ENCODE assay signal across 27 cellular contexts in genomic region chr4:53686521-53686920, GRCh38.
DNase-seq lines count a peak whose midpoint lies in the region; ATAC-seq and TF ChIP-seq lines count a peak whose summit lies in the region.
"Had no signal": no experiment of that assay in that cellular context is flagged by ENCODE, and none has a peak within 500 bp of the region (broad histone marks: within the 10 kb centered on the region; RNA-seq: fewer than 3 reads in every experiment).

No MANE protein-coding gene starts in this region.

- no peak for ATAC-seq in stimulated activated naive CD8-positive, alpha-beta T cell treated with anti-CD3 and anti-CD28 coated beads, Interleukin-15, amount 100 ng/mL, for 72 hours
- ATAC-seq in HG03342 (IDR thresholded peaks at IDR 0.05; ENCODE audit: unreplicated experiment): no peak
- ATAC-seq: GM12878, GM23338, HCT116, T-cell had no signal

- H3K27ac Mint-ChIP-seq in stimulated activated naive CD8-positive, alpha-beta T cell treated with anti-CD3 and anti-CD28 coated beads, Interleukin-15, amount 100 ng/mL, for 72 hours: no peak overlapping the region
- H3K27ac Mint-ChIP-seq: CD4-positive, CD25-positive, alpha-beta regulatory T cell; GM23338; T-cell had no signal

- in situ Hi-C loops in GM23248 (cut with MboI): no loop called here

- H3K27ac ChIP-seq in GM23248: no peak overlapping the region
- H3K27ac ChIP-seq in smooth muscle cell (ENCODE audit: low read depth): peak overlapping the region; percentile 86
- H3K27ac ChIP-seq: SK-N-MC had no signal

- H4K20me1 ChIP-seq in GM23248 (ENCODE audit: insufficient read depth) (no peaks in the 10 kb centered on the region), smooth muscle cell (ENCODE audit: low read depth) (no peaks in the 10 kb centered on the region)

- no peaks in the 10 kb centered on the region for H3K36me3 ChIP-seq in GM23248 (ENCODE audit: low read depth)
- H3K36me3 ChIP-seq in smooth muscle cell (ENCODE audit: low read depth): no peaks in the 10 kb centered on the region
- H3K36me3 ChIP-seq: BE2C, MG63 had no signal

- no peaks in the 10 kb centered on the region for H3K79me2 ChIP-seq in GM23248 (ENCODE audit: insufficient read depth)
- no peaks in the 10 kb centered on the region for H3K79me2 ChIP-seq in smooth muscle cell (ENCODE audit: low read depth)

- H3F3A ChIP-seq in GM23248 (ENCODE audit: insufficient read depth) (peaks cover 34% of the 10 kb centered on the region), smooth muscle cell (ENCODE audit: low read depth) (peaks cover 4% of the 10 kb centered on the region)

- TF ChIP-seq CTCF in fibroblast of villous mesenchyme (IDR thresholded peaks at IDR 0.05; ENCODE audit: insufficient read depth, low read depth, low read length) (no peak), smooth muscle cell (IDR thresholded peaks at IDR 0.05; ENCODE audit: borderline replicate concordance, insufficient read depth, poor library complexity, severe bottlenecking) (no peak)

- H3K9me3 ChIP-seq in GM23248 (ENCODE audit: low read depth): no peaks in the 10 kb centered on the region
- no peaks in the 10 kb centered on the region for H3K9me3 ChIP-seq in smooth muscle cell (replicated peaks; ENCODE audit: low read depth)
- H3K9me3 ChIP-seq: BE2C had no signal

- H3K9ac ChIP-seq in GM23248 (no peak overlapping the region), smooth muscle cell (ENCODE audit: low read depth) (no peak overlapping the region)

- H3K9me3 Mint-ChIP-seq in stimulated activated naive CD8-positive, alpha-beta T cell treated with anti-CD3 and anti-CD28 coated beads, Interleukin-15, amount 100 ng/mL, for 72 hours: peaks cover 0 to 7% of the 10 kb centered on the region in 2 donors
- H3K9me3 Mint-ChIP-seq: GM23338, T-cell had no signal

- 88 to 94% methylated on average over 1 of the region's 1 CpG for WGBS in GM23248 (ENCODE audit: low coverage in 1 of 2, low lambda C conversion rate in 2 of 2, missing lambda C conversion rate in 2 of 2), 2 experiments
- 83% methylated on average over 1 of the region's 1 CpG for WGBS in smooth muscle cell (ENCODE audit: low lambda C conversion rate)

- H3K4me3 ChIP-seq in GM23248 (no peak overlapping the region), fibroblast of villous mesenchyme (ENCODE audit: low read depth, low read length) (peak overlapping the region; percentile 29), smooth muscle cell (no peak overlapping the region)
- H3K4me3 ChIP-seq: GM12878, GM23338, MG63, SK-N-MC had no signal

- H3K9me2 ChIP-seq in GM23248 (ENCODE audit: insufficient read depth): peaks cover 8% of the 10 kb centered on the region; the same call in 1 of the 2 replicates

- H3K27me3 ChIP-seq in GM23248 (replicated peaks; ENCODE audit: insufficient read depth) (no peaks in the 10 kb centered on the region), smooth muscle cell (ENCODE audit: low read depth) (no peaks in the 10 kb centered on the region)
- H3K27me3 ChIP-seq: BE2C, MG63 had no signal

- H3K4me1 ChIP-seq in GM23248 (ENCODE audit: insufficient read depth) (peaks cover 54% of the 10 kb centered on the region), smooth muscle cell (ENCODE audit: low read depth) (peaks cover 4% of the 10 kb centered on the region)
- H3K4me1 ChIP-seq: BE2C had no signal

- H3K27me3 Mint-ChIP-seq in stimulated activated naive CD8-positive, alpha-beta T cell treated with anti-CD3 and anti-CD28 coated beads, Interleukin-15, amount 100 ng/mL, for 72 hours: peaks cover 64% of the 10 kb centered on the region

- H2AFZ ChIP-seq in GM23248: no peak overlapping the region
- H2AFZ ChIP-seq in smooth muscle cell (ENCODE audit: low read depth): peak overlapping the region; percentile 63
- H2AFZ ChIP-seq: GM23338 had no signal

- H3K4me3 Mint-ChIP-seq in stimulated activated naive CD8-positive, alpha-beta T cell treated with anti-CD3 and anti-CD28 coated beads, Interleukin-15, amount 100 ng/mL, for 72 hours: no peak overlapping the region
- H3K4me3 Mint-ChIP-seq: CD4-positive, CD25-positive, alpha-beta regulatory T cell; GM23338; T-cell had no signal

- H3K4me1 Mint-ChIP-seq in stimulated activated naive CD8-positive, alpha-beta T cell treated with anti-CD3 and anti-CD28 coated beads, Interleukin-15, amount 100 ng/mL, for 72 hours: peaks cover 11% of the 10 kb centered on the region
- H3K4me1 Mint-ChIP-seq: CD4-positive, CD25-positive, alpha-beta regulatory T cell; GM23338; T-cell had no signal

- H3K4me2 ChIP-seq in GM23248 (ENCODE audit: unreplicated experiment) (peak overlapping the region; percentile 2), smooth muscle cell (peak overlapping the region; percentile 50)
- H3K4me2 ChIP-seq: GM23338 had no signal

- DNase-seq in GM23248: peak; percentile 49
- peak; percentile 50 for DNase-seq in RPMI7951 (ENCODE audit: low read depth)
- peak; percentile 82 for DNase-seq in fibroblast of villous mesenchyme (ENCODE audit: low read depth)
- no peak for DNase-seq in smooth muscle cell (lab: John Stamatoyannopoulos, UW; ENCODE audit: unreplicated experiment)
- DNase-seq in stimulated activated naive CD8-positive, alpha-beta T cell treated with anti-CD3 and anti-CD28 coated beads, Interleukin-15, amount 100 ng/mL, for 72 hours: no peak
- DNase-seq in stimulated activated naive CD4-positive, alpha-beta T cell (lab: John Stamatoyannopoulos, UW): no peak
- no peak for DNase-seq in stimulated activated CD4-positive, alpha-beta T cell treated with anti-CD3 and anti-CD28 coated beads, Interleukin-2, amount 100 ng/mL, for 48 hours
- DNase-seq: BE2C; CD4-positive, CD25-positive, alpha-beta regulatory T cell; COR-L47; DMS 273 treated with DMSO at 0.1 percent for 48 hours; DND-41; MG63; NCI-H1048; NCI-H146; NCI-H2029 treated with DMSO at 0.1 percent for 48 hours; NCI-H2171; NCI-H446; NCI-H69; NK-92 treated with Interleukin-12 subunit alpha and Interleukin-12 subunit beta, amount 100 ng/mL, for 24 hours; SHP77; T-cell had no signal

Comparison
In these comparisons a context has a peak if more than half of its experiments do, and no peak if none do; other contexts are left out.
1. DNase-seq: peak in GM23248 (single experiment), RPMI7951 (single experiment) and fibroblast of villous mesenchyme (single experiment); none in smooth muscle cell (single experiment), stimulated activated naive CD8-positive, alpha-beta T cell treated with anti-CD3 and anti-CD28 coated beads, Interleukin-15, amount 100 ng/mL, for 72 hours (0 of 2), stimulated activated naive CD4-positive, alpha-beta T cell (0 of 6) and stimulated activated CD4-positive, alpha-beta T cell treated with anti-CD3 and anti-CD28 coated beads, Interleukin-2, amount 100 ng/mL, for 48 hours (0 of 2).